In genomic region chr1:184210048-184210447, GRCh38 we compare ENCODE assay signal across 10 cellular contexts.
A peak's percentile ranks its signal among the peaks of the same experiment; 100 is the strongest.
DNase-seq lines count a peak whose midpoint lies in the region; ATAC-seq and TF ChIP-seq lines count a peak whose summit lies in the region.
"Had no signal": no experiment of that assay in that cellular context is flagged by ENCODE, and none has a peak within 500 bp of the region (broad histone marks: within the 10 kb centered on the region; RNA-seq: fewer than 3 reads in every experiment).

No MANE protein-coding gene starts in this region.

- intact Hi-C loops in body of pancreas (cut with DNase I): no loop called here

- DNase-seq in A172 (ENCODE audit: low spot score): peak; percentile 12
- peak; percentile 11 for DNase-seq in H4 (ENCODE audit: low spot score)
- peak in 3 of 4 donors; percentile 21 to 26 (median 22) for DNase-seq in body of pancreas
- no peak for DNase-seq in left lobe of liver (ENCODE audit: low spot score)
- DNase-seq in hepatic stellate cell (ENCODE audit: low spot score): no peak
- DNase-seq in activated CD4-positive, CD25-positive, alpha-beta regulatory T cell treated with anti-CD3 and anti-CD28 coated beads, Interleukin-2, amount 50 U/mL, for 72 hours: no peak
- DNase-seq in SHP77 (lab: John Stamatoyannopoulos, UW): no peak
- no peak for DNase-seq in amygdala (lab: John Stamatoyannopoulos, UW)
- DNase-seq: activated CD4-positive, alpha-beta T cell treated with anti-CD3 and anti-CD28 coated beads for 1 hour had no signal

- TF ChIP-seq CTCF in body of pancreas (IDR thresholded peaks at IDR 0.05): no peak

- H3K9me3 ChIP-seq in body of pancreas: no peaks in the 10 kb centered on the region
- H3K9me3 ChIP-seq: BLaER1 treated with 17β-estradiol and CSF1 and Interleukin-3, amounts not matched to agents 10 nM and 100 nM had no signal

- H3K36me3 ChIP-seq in body of pancreas (replicated peaks in 1 of 2; ENCODE audit: insufficient read depth in 1 of 2, low read depth in 2 of 2): no peaks in the 10 kb centered on the region
- H3K36me3 ChIP-seq: BLaER1 treated with 17β-estradiol and CSF1 and Interleukin-3, amounts not matched to agents 10 nM and 100 nM had no signal

- no peak for TF ChIP-seq POLR2A in body of pancreas (IDR thresholded peaks at IDR 0.05)

- H3K27ac ChIP-seq in body of pancreas: no peak overlapping the region
- H3K27ac ChIP-seq: BLaER1 treated with 17β-estradiol and CSF1 and Interleukin-3, amounts not matched to agents 10 nM and 100 nM had no signal

- ATAC-seq in body of pancreas: no peak
- peak; percentile 81 for ATAC-seq in left lobe of liver

- H3K4me3 ChIP-seq in body of pancreas: no peak overlapping the region
- H3K4me3 ChIP-seq: BLaER1 treated with 17β-estradiol and CSF1 and Interleukin-3, amounts not matched to agents 10 nM and 100 nM had no signal

- no peaks in the 10 kb centered on the region for H3K27me3 ChIP-seq in body of pancreas
- H3K27me3 ChIP-seq: BLaER1 treated with 17β-estradiol and CSF1 and Interleukin-3, amounts not matched to agents 10 nM and 100 nM had no signal

- H3K4me1 ChIP-seq in body of pancreas: peaks cover 7% of the 10 kb centered on the region

- WGBS in body of pancreas, 2 donors: 73 to 82% methylated on average over 2 of the region's 2 CpGs

Comparison
In these comparisons a context has a peak if more than half of its experiments do, and no peak if none do; other contexts are left out.
1. DNase-seq: peak in A172 (single experiment), H4 (single experiment) and body of pancreas (3 of 4); none in left lobe of liver (single experiment), hepatic stellate cell (single experiment), activated CD4-positive, CD25-positive, alpha-beta regulatory T cell treated with anti-CD3 and anti-CD28 coated beads, Interleukin-2, amount 50 U/mL, for 72 hours (single experiment), SHP77 (0 of 2) and amygdala (0 of 56).